Comparison of ENCODE assay signal across 8 cellular contexts in genomic region chrX:119852410-119853353, GRCh38. TPM values are rescaled to one million over a fixed set of nuclear protein-coding genes. Genes with fewer than 3 reads are reported as not detected.
DNase-seq lines count a peak whose midpoint lies in the region; ATAC-seq and TF ChIP-seq lines count a peak whose summit lies in the region.

Gene UPF3B (minus strand): TSS chrX:119852963. CDS start chrX:119852928, 35 bp downstream.

- H3K27ac ChIP-seq in coronary artery: peak within 1 kb of the TSS; percentile 69 to 88

- H3K4me3 Mint-ChIP-seq in activated CD4-positive, alpha-beta T cell treated with anti-CD3 and anti-CD28 coated beads, Interleukin-2, amount 10 ng/mL, durations not matched to agents 7 days and 5 days: peak within 1 kb of the TSS; percentile 98

- H3K36me3 Mint-ChIP-seq in activated CD4-positive, alpha-beta T cell treated with anti-CD3 and anti-CD28 coated beads, Interleukin-2, amount 10 ng/mL, durations not matched to agents 7 days and 5 days (ENCODE audit: low read depth): peaks cover 13% of the 10 kb centered on the region

- no peaks in the 10 kb centered on the region for H3K27me3 ChIP-seq in BJ (ENCODE audit: control insufficient read depth, insufficient read depth, low read length)

- DNase-seq in BJ (ENCODE audit: low read depth) (peak; percentile 93), NCI-H526 treated with DMSO at 0.1 percent for 48 hours (lab: John Stamatoyannopoulos, UW) (peak; percentile 94), coronary artery (ENCODE audit: low spot score) (peak; percentile 97), left colon (peak; percentile 95 to 98)
- peak; percentile 96 for DNase-seq in activated CD4-positive, alpha-beta T cell treated with anti-CD3 and anti-CD28 coated beads, Interleukin-2, amount 10 ng/mL, durations not matched to agents 7 days and 5 days
- DNase-seq in stimulated activated CD4-positive, alpha-beta T cell treated with anti-CD3 and anti-CD28 coated beads, Interleukin-1b, Interleukin-23, amount 100 ng/mL, for 48 hours: peak; percentile 95

- H3K4me3 ChIP-seq in BJ (ENCODE audit: low read depth, low read length) (peak within 1 kb of the TSS; percentile 67), coronary artery (peak within 1 kb of the TSS; percentile 78)

- no peaks in the 10 kb centered on the region for H3K9me3 Mint-ChIP-seq in activated CD4-positive, alpha-beta T cell treated with anti-CD3 and anti-CD28 coated beads, Interleukin-2, amount 10 ng/mL, durations not matched to agents 7 days and 5 days

- no peaks in the 10 kb centered on the region for H3K36me3 ChIP-seq in BJ (ENCODE audit: control insufficient read depth, insufficient read depth, low read length)

- POLR2A ChIA-PET in BJ (lab: Charles Lee): interaction anchor here (0.6 to 1.4 kb wide), 5 partner anchors 18 to 520 kb away, joined by 3 to 11 read pairs (median 4); partner anchors contain the start of gene RPL39
- POLR2A ChIA-PET in activated CD4-positive, alpha-beta T cell treated with anti-CD3 and anti-CD28 coated beads, Interleukin-2, amount 10 ng/mL, durations not matched to agents 7 days and 5 days (lab: Charles Lee): interaction anchor here (0.5 to 1.3 kb wide), 3 partner anchors 21 to 188 kb away, joined by 3 to 10 read pairs (median 5); partner anchors contain the start of gene RPL39

- intact Hi-C loops in left colon (cut with DNase I, micrococcal nuclease): no loop called here

- peak within 1 kb of the TSS; percentile 97 for H3K27ac Mint-ChIP-seq in activated CD4-positive, alpha-beta T cell treated with anti-CD3 and anti-CD28 coated beads, Interleukin-2, amount 10 ng/mL, durations not matched to agents 7 days and 5 days

- no peaks in the 10 kb centered on the region for H3K27me3 Mint-ChIP-seq in activated CD4-positive, alpha-beta T cell treated with anti-CD3 and anti-CD28 coated beads, Interleukin-2, amount 10 ng/mL, durations not matched to agents 7 days and 5 days

- CTCF ChIA-PET in BJ (lab: Yijun Ruan, JAX): interaction anchor here (1.1 to 1.2 kb wide), 2 partner anchors 18 to 336 kb away, joined by 3 read pairs; no protein-coding TSS in a partner anchor
- CTCF ChIA-PET in activated CD4-positive, alpha-beta T cell treated with anti-CD3 and anti-CD28 coated beads, Interleukin-2, amount 10 ng/mL, durations not matched to agents 7 days and 5 days (lab: Charles Lee): interaction anchor here (1.2 to 1.5 kb wide), 3 partner anchors 19 to 61 kb away, joined by 3 to 6 read pairs (median 5); partner anchors contain the start of genes NDUFA1, RNF113A and RPL39

- TF ChIP-seq CTCF in BJ (IDR thresholded peaks at IDR 0.05; ENCODE audit: insufficient read depth, low read depth, low read length): 0 out of 2 replicates have a peak, but pooled peaks have one; percentile 9
- TF ChIP-seq CTCF in coronary artery (IDR thresholded peaks at IDR 0.05): no peak

- H3K4me1 Mint-ChIP-seq in activated CD4-positive, alpha-beta T cell treated with anti-CD3 and anti-CD28 coated beads, Interleukin-2, amount 10 ng/mL, durations not matched to agents 7 days and 5 days: peaks cover 22% of the 10 kb centered on the region

- ATAC-seq in GM19324 (IDR thresholded peaks at IDR 0.05; ENCODE audit: low FRiP score, unreplicated experiment) (peak; percentile 97), HG03469 (IDR thresholded peaks at IDR 0.05; ENCODE audit: unreplicated experiment) (peak; percentile 82), left colon (peak; percentile 97)

RNA-seq across cellular contexts. Expression of gene UPF3B, which starts in this region (rescaled TPM):
- 3.0 and 5.5 TPM in 2 replicates for polyA plus RNA-seq in BJ (2011; rRNA removed)
- polyA minus RNA-seq in BJ (2011; rRNA and poly(A)+ RNA removed): 0.81 and 1.1 TPM in 2 replicates
- 10 to 100 TPM; 11.8 to 12.3 TPM for total RNA-seq in activated CD4-positive, alpha-beta T cell treated with anti-CD3 and anti-CD28 coated beads, Interleukin-2, amount 10 ng/mL, durations not matched to agents 7 days and 5 days
- 1 to 10 TPM; 7.4 to 7.9 TPM for total RNA-seq in left colon

Comparison
In these comparisons a context has a peak if more than half of its experiments do, and no peak if none do; other contexts are left out.
1. Peak in every context shown above with its lines: DNase-seq, ATAC-seq, H3K4me3 ChIP-seq and H3K27ac ChIP-seq.